In genomic region chr4:90227177-90227576, GRCh38 we compare ENCODE assay signal across 7 cellular contexts.
"Had no signal": no experiment of that assay in that cellular context is flagged by ENCODE, and none has a peak within 500 bp of the region (broad histone marks: within the 10 kb centered on the region; RNA-seq: fewer than 3 reads in every experiment).

No MANE protein-coding gene starts in this region.

- ATAC-seq: K562 had no signal

- H3K9ac ChIP-seq: GM23248 had no signal

- DNase-seq: GOT3, H7, HFFc6 had no signal

- H3K4me3 Mint-ChIP-seq: HFFc6 had no signal

- H2AFZ ChIP-seq: GM23248 had no signal

- FAIRE-seq: HTR-8/SVneo, K562 had no signal

- H3K4me3 ChIP-seq: GM23248, HAP-1, K562 had no signal

- H3K27ac Mint-ChIP-seq: HFFc6 had no signal

- H3K27ac ChIP-seq: GM23248 had no signal

- H3K9me3 ChIP-seq: HAP-1 had no signal

- H3K36me3 ChIP-seq: HAP-1 had no signal
